8 cellular contexts compared by ENCODE assay signal in genomic region chr1:93844262-93845045, GRCh38. TPM values are rescaled to one million over a fixed set of nuclear protein-coding genes. Genes with fewer than 3 reads are reported as not detected.
DNase-seq lines count a peak whose midpoint lies in the region; ATAC-seq and TF ChIP-seq lines count a peak whose summit lies in the region.

No MANE protein-coding gene starts in this region.

- no peak for TF ChIP-seq EP300 in gastroesophageal sphincter (IDR thresholded peaks at IDR 0.05)

- DNase-seq in activated CD8-positive, alpha-beta memory T cell treated with anti-CD3 and anti-CD28 coated beads, Interleukin-2, amount 10 ng/mL, durations not matched to agents 7 days and 5 days = peak; percentile 58
- no peak for DNase-seq in activated CD8-positive, alpha-beta memory T cell treated with anti-CD3 and anti-CD28 coated beads, Interleukin-2, amount 50 U/mL, for 48 hours
- DNase-seq in NT2/D1 (ENCODE audit: low read depth, low spot score) = peak; percentile 63
- peak; percentile 62 for DNase-seq in activated naive CD4-positive, alpha-beta T cell treated with anti-CD3 and anti-CD28 coated beads for 36 hours
- DNase-seq in retina = peak; percentile 70

- peaks cover 14% of the 10 kb centered on the region for H3K36me3 ChIP-seq in NT2/D1 (ENCODE audit: insufficient read depth, insufficient read length, low read length)
- peaks cover 0 to 14% of the 10 kb centered on the region in 2 donors for H3K36me3 ChIP-seq in gastroesophageal sphincter

- H3K4me1 Mint-ChIP-seq in activated CD8-positive, alpha-beta memory T cell treated with anti-CD3 and anti-CD28 coated beads, Interleukin-2, amount 10 ng/mL, durations not matched to agents 7 days and 5 days = peaks cover 22% of the 10 kb centered on the region
- H3K4me1 Mint-ChIP-seq in IgD-negative memory B cell = peaks cover 12 to 31% (median 14%) of the 10 kb centered on the region in 3 donors
- peaks cover 18% of the 10 kb centered on the region for H3K4me1 Mint-ChIP-seq in activated naive CD4-positive, alpha-beta T cell treated with anti-CD3 and anti-CD28 coated beads for 36 hours (ENCODE audit: low read depth)

- H3K4me3 Mint-ChIP-seq in activated CD8-positive, alpha-beta memory T cell treated with anti-CD3 and anti-CD28 coated beads, Interleukin-2, amount 10 ng/mL, durations not matched to agents 7 days and 5 days = no peak overlapping the region
- peak overlapping the region; percentile 7 to 86 (median 58) for H3K4me3 Mint-ChIP-seq in IgD-negative memory B cell
- H3K4me3 Mint-ChIP-seq in activated naive CD4-positive, alpha-beta T cell treated with anti-CD3 and anti-CD28 coated beads for 36 hours = no peak overlapping the region

- no peaks in the 10 kb centered on the region for H3K27me3 ChIP-seq in NT2/D1 (ENCODE audit: insufficient read depth, insufficient read length)
- H3K27me3 ChIP-seq in gastroesophageal sphincter = no peaks in the 10 kb centered on the region

- peak; percentile 49 to 78 (median 69) for TF ChIP-seq CTCF in gastroesophageal sphincter (IDR thresholded peaks at IDR 0.05)

- H3K27ac Mint-ChIP-seq in activated CD8-positive, alpha-beta memory T cell treated with anti-CD3 and anti-CD28 coated beads, Interleukin-2, amount 10 ng/mL, durations not matched to agents 7 days and 5 days = no peak overlapping the region
- H3K27ac Mint-ChIP-seq in IgD-negative memory B cell = peak overlapping the region in 2 of 3 donors; percentile 63 to 90
- H3K27ac Mint-ChIP-seq in activated naive CD4-positive, alpha-beta T cell treated with anti-CD3 and anti-CD28 coated beads for 36 hours = no peak overlapping the region

- WGBS in gastroesophageal sphincter (ENCODE audit: low coverage in 1 of 2), 2 donors = 0 to 45% methylated on average over 1 to 8 of the region's 8 CpGs

- intact Hi-C loops in activated naive CD4-positive, alpha-beta T cell treated with anti-CD3 and anti-CD28 coated beads for 36 hours (cut with micrococcal nuclease) = loop anchor here (1.0 to 10.0 kb wide), 11 partner anchors 21 to 1360 kb away; partner anchors contain the start of genes DIPK1A and GFI1

- peak overlapping the region; percentile 7 to 99 (median 98) for H3K27ac ChIP-seq in gastroesophageal sphincter

- CTCF ChIA-PET in activated CD8-positive, alpha-beta memory T cell treated with anti-CD3 and anti-CD28 coated beads, Interleukin-2, amount 10 ng/mL, durations not matched to agents 7 days and 5 days (lab: Charles Lee) = interaction anchor here (0.7 to 8.3 kb wide), 21 partner anchors 8 to 540 kb away, joined by 3 to 143 read pairs (median 4); partner anchors contain the start of gene BCAR3
- CTCF ChIA-PET in activated naive CD4-positive, alpha-beta T cell treated with anti-CD3 and anti-CD28 coated beads for 36 hours (lab: Charles Lee) = interaction anchor here (0.6 to 5.2 kb wide), 23 partner anchors 18 to 766 kb away, joined by 3 to 101 read pairs (median 4); no protein-coding TSS in a partner anchor

- peaks cover 3% of the 10 kb centered on the region for H3K4me1 ChIP-seq in NT2/D1 (ENCODE audit: insufficient read depth, insufficient read length)
- H3K4me1 ChIP-seq in gastroesophageal sphincter = peaks cover 0 to 36% (median 13%) of the 10 kb centered on the region in 3 donors

- H3K4me3 ChIP-seq in NT2/D1 (ENCODE audit: insufficient read length, low read depth) (no peak overlapping the region), gastroesophageal sphincter (no peak overlapping the region)

- H3K9me3 ChIP-seq in NT2/D1 (ENCODE audit: insufficient read depth, low read length) = peaks cover 5% of the 10 kb centered on the region; the same call in 1 of the 2 replicates
- H3K9me3 ChIP-seq in gastroesophageal sphincter = no peaks in the 10 kb centered on the region

- H3K9me3 Mint-ChIP-seq in activated CD8-positive, alpha-beta memory T cell treated with anti-CD3 and anti-CD28 coated beads, Interleukin-2, amount 10 ng/mL, durations not matched to agents 7 days and 5 days (ENCODE audit: low read depth) = no peaks in the 10 kb centered on the region
- H3K9me3 Mint-ChIP-seq in IgD-negative memory B cell = peaks cover 0 to 2% (median 0%) of the 10 kb centered on the region in 3 donors
- H3K9me3 Mint-ChIP-seq in activated naive CD4-positive, alpha-beta T cell treated with anti-CD3 and anti-CD28 coated beads for 36 hours = no peaks in the 10 kb centered on the region

- H3K9ac ChIP-seq in NT2/D1 (ENCODE audit: insufficient read length, low read depth) = no peak overlapping the region

- no peak for TF ChIP-seq POLR2A in gastroesophageal sphincter (IDR thresholded peaks at IDR 0.05)

- peaks cover 2% of the 10 kb centered on the region for H3K27me3 Mint-ChIP-seq in activated CD8-positive, alpha-beta memory T cell treated with anti-CD3 and anti-CD28 coated beads, Interleukin-2, amount 10 ng/mL, durations not matched to agents 7 days and 5 days
- no peaks in the 10 kb centered on the region for H3K27me3 Mint-ChIP-seq in IgD-negative memory B cell
- H3K27me3 Mint-ChIP-seq in activated naive CD4-positive, alpha-beta T cell treated with anti-CD3 and anti-CD28 coated beads for 36 hours (ENCODE audit: low read depth) = no peaks in the 10 kb centered on the region

- H3K36me3 Mint-ChIP-seq in activated CD8-positive, alpha-beta memory T cell treated with anti-CD3 and anti-CD28 coated beads, Interleukin-2, amount 10 ng/mL, durations not matched to agents 7 days and 5 days = no peaks in the 10 kb centered on the region
- H3K36me3 Mint-ChIP-seq in IgD-negative memory B cell = no peaks in the 10 kb centered on the region
- peaks cover 2% of the 10 kb centered on the region for H3K36me3 Mint-ChIP-seq in activated naive CD4-positive, alpha-beta T cell treated with anti-CD3 and anti-CD28 coated beads for 36 hours (ENCODE audit: low read depth)

- no peak for ATAC-seq in activated CD8-positive, alpha-beta memory T cell treated with anti-CD3 and anti-CD28 coated beads, Interleukin-2, amount 10 ng/mL, durations not matched to agents 7 days and 5 days
- no peak for ATAC-seq in gastroesophageal sphincter
- ATAC-seq in GM18520 (IDR thresholded peaks at IDR 0.05; ENCODE audit: unreplicated experiment) = no peak

RNA-seq across cellular contexts. Expression of gene DNTTIP2, which starts 34.6 kb away (rescaled TPM):
- total RNA-seq in activated CD8-positive, alpha-beta memory T cell treated with anti-CD3 and anti-CD28 coated beads, Interleukin-2, amount 10 ng/mL, durations not matched to agents 7 days and 5 days = 10 to 100 TPM; 60.8 to 74.5 TPM
- 76.5 TPM for polyA plus RNA-seq in IgD-negative memory B cell
- total RNA-seq in activated naive CD4-positive, alpha-beta T cell treated with anti-CD3 and anti-CD28 coated beads for 36 hours = 10 to 100 TPM; 58.5 to 64.5 TPM
- total RNA-seq in gastroesophageal sphincter = 10 to 100 TPM; 30.6 to 42.2 (median 40.3) TPM

Comparison
In these comparisons a context has a peak if more than half of its experiments do, and no peak if none do; other contexts are left out.
1. H3K27ac Mint-ChIP-seq: peak in IgD-negative memory B cell (2 of 3); none in activated CD8-positive, alpha-beta memory T cell treated with anti-CD3 and anti-CD28 coated beads, Interleukin-2, amount 10 ng/mL, durations not matched to agents 7 days and 5 days (single experiment) and activated naive CD4-positive, alpha-beta T cell treated with anti-CD3 and anti-CD28 coated beads for 36 hours (single experiment).
2. H3K4me3 Mint-ChIP-seq: peak in IgD-negative memory B cell (4 of 4); none in activated CD8-positive, alpha-beta memory T cell treated with anti-CD3 and anti-CD28 coated beads, Interleukin-2, amount 10 ng/mL, durations not matched to agents 7 days and 5 days (single experiment) and activated naive CD4-positive, alpha-beta T cell treated with anti-CD3 and anti-CD28 coated beads for 36 hours (single experiment).